31 cellular contexts compared by ENCODE assay signal in genomic region chr10:77371421-77371820, GRCh38.
"Had no signal": no experiment of that assay in that cellular context is flagged by ENCODE, and none has a peak within 500 bp of the region (broad histone marks: within the 10 kb centered on the region; RNA-seq: fewer than 3 reads in every experiment).

No MANE protein-coding gene starts in this region.

- FAIRE-seq: colon had no signal

- H3K4me1 ChIP-seq: foreskin keratinocyte, heart right ventricle, suprapubic skin, upper lobe of right lung, uterus had no signal

- H3K4me2 ChIP-seq: smooth muscle cell had no signal

- H3K27ac ChIP-seq: dorsolateral prefrontal cortex, epithelial cell of prostate, foreskin keratinocyte, heart right ventricle, ovary, suprapubic skin, transverse colon, upper lobe of right lung, uterus had no signal

- H3K9me3 ChIP-seq: ovary, suprapubic skin, transverse colon, upper lobe of right lung, uterus had no signal

- H3K36me3 Mint-ChIP-seq: memory B cell, natural killer cell had no signal

- H3K4me3 Mint-ChIP-seq: immature natural killer cell; memory B cell; natural killer cell; stimulated activated naive CD8-positive, alpha-beta T cell treated with anti-CD3 and anti-CD28 coated beads, Interleukin-15, amount 100 ng/mL, for 72 hours had no signal

- ATAC-seq: foreskin keratinocyte; heart right ventricle; left ventricle myocardium superior; natural killer cell; sciatic nerve; stimulated activated naive CD8-positive, alpha-beta T cell treated with anti-CD3 and anti-CD28 coated beads, Interleukin-15, amount 100 ng/mL, for 72 hours; upper lobe of right lung had no signal

- H3K27ac Mint-ChIP-seq: immature natural killer cell; memory B cell; natural killer cell; stimulated activated naive CD8-positive, alpha-beta T cell treated with anti-CD3 and anti-CD28 coated beads, Interleukin-15, amount 100 ng/mL, for 72 hours had no signal

- DNase-seq: dorsolateral prefrontal cortex; effector CD4-positive, alpha-beta T cell; foreskin keratinocyte; glutamatergic neuron; heart right ventricle; hippocampal formation; immature natural killer cell; islet precursor cell; left colon; left ventricle myocardium superior; natural killer cell; occipital lobe; ovary; posterior cingulate gyrus; stimulated activated CD4-positive, alpha-beta T cell treated with anti-CD3 and anti-CD28 coated beads, Interleukin-12 subunit alpha, Interleukin-12 subunit beta, amount 100 ng/mL, for 4 hours; stimulated activated CD4-positive, alpha-beta T cell treated with anti-CD3 and anti-CD28 coated beads, Interleukin-1b, Interleukin-23, amount 100 ng/mL, for 48 hours; stimulated activated CD4-positive, alpha-beta T cell treated with anti-CD3 and anti-CD28 coated beads, Interleukin-4, amount 100 ng/mL, for 1 hour; stimulated activated CD8-positive, alpha-beta memory T cell treated with anti-CD3 and anti-CD28 coated beads, Interleukin-4, amount 100 ng/mL, for 48 hours; stimulated activated naive CD4-positive, alpha-beta T cell; stimulated activated naive CD8-positive, alpha-beta T cell treated with anti-CD3 and anti-CD28 coated beads, Interleukin-15, amount 100 ng/mL, for 72 hours; transverse colon; upper lobe of right lung; uterus had no signal

- H3K4me1 Mint-ChIP-seq: immature natural killer cell; memory B cell; natural killer cell; stimulated activated naive CD8-positive, alpha-beta T cell treated with anti-CD3 and anti-CD28 coated beads, Interleukin-15, amount 100 ng/mL, for 72 hours had no signal

- H3K9me3 Mint-ChIP-seq: natural killer cell had no signal

- H3K4me3 ChIP-seq: dorsolateral prefrontal cortex, esophagus muscularis mucosa, heart right ventricle, lung, ovary, smooth muscle cell, suprapubic skin, transverse colon, upper lobe of right lung, uterus had no signal
